ENCODE assay signal across 1 cellular context in genomic region chr3:128878011-128878457, GRCh38.
TF ChIP-seq lines count a peak whose summit lies in the region.

No MANE protein-coding gene starts in this region.

TF ChIP-seq in K562, 482 proteins besides CTCF, POLR2A, EP300 and RAD21 (continued from another document and continues in another):
- TF ChIP-seq RERE (CRISPR knock-in tag; IDR thresholded peaks at IDR 0.05; ENCODE audit: borderline replicate concordance) (no peak), NCOA4 (IDR thresholded peaks at IDR 0.05; ENCODE audit: partially characterized antibody) (no peak), E2F3 (CRISPR knock-in tag; IDR thresholded peaks at IDR 0.05) (peak; percentile 43; the same call in 1 of the 2 replicates), FOXK1 (CRISPR knock-in tag; IDR thresholded peaks at IDR 0.05; ENCODE audit: borderline replicate concordance) (no peak), XRCC3 (IDR thresholded peaks at IDR 0.05) (no peak), BCL6 (CRISPR knock-in tag; IDR thresholded peaks at IDR 0.05) (peak; percentile 33; the same call in 1 of the 2 replicates), ZNF436 (CRISPR knock-in tag; IDR thresholded peaks at IDR 0.05) (no peak), ZNF592 (IDR thresholded peaks at IDR 0.05) (peak; percentile 96), ZNF639 (CRISPR knock-in tag; conservative IDR thresholded peaks at IDR 0.05 in 1 of 2, IDR thresholded peaks at IDR 0.05 in 1 of 2) (0 out of 4 replicates have a peak, but pooled peaks of 1 of the 2 experiments have one; percentile 23), CREB1 (IDR thresholded peaks at IDR 0.05) (no peak), CREB1 (CRISPR knock-in tag; IDR thresholded peaks at IDR 0.05) (no peak), ZNF668 (CRISPR knock-in tag; IDR thresholded peaks at IDR 0.05) (peak; percentile 67; the same call in 1 of the 2 replicates), NR2F6 (CRISPR knock-in tag; IDR thresholded peaks at IDR 0.05) (0 out of 2 replicates have a peak, but pooled peaks have one; percentile 43), DMBX1 (CRISPR knock-in tag; IDR thresholded peaks at IDR 0.05; ENCODE audit: borderline replicate concordance) (peak; percentile 93), TCF3 (CRISPR knock-in tag; IDR thresholded peaks at IDR 0.05) (no peak), ZNF165 (CRISPR knock-in tag; IDR thresholded peaks at IDR 0.05; ENCODE audit: borderline replicate concordance) (0 out of 2 replicates have a peak, but pooled peaks have one; percentile 44), TEAD1 (CRISPR knock-in tag; IDR thresholded peaks at IDR 0.05) (peak in 1 of 2 experiments; percentile 71; a peak in 1 of 4 replicates), HINFP (tag; conservative IDR thresholded peaks at IDR 0.05; ENCODE audit: low read depth) (peak; percentile 53; the same call in 1 of the 2 replicates), PYGO2 (tag; IDR thresholded peaks at IDR 0.05) (peak; percentile 82), ARID3B (CRISPR knock-in tag; IDR thresholded peaks at IDR 0.05; ENCODE audit: borderline replicate concordance) (peak; percentile 19; the same call in 1 of the 2 replicates), KHSRP (IDR thresholded peaks at IDR 0.05) (no peak), ZNF354B (CRISPR knock-in tag; IDR thresholded peaks at IDR 0.05) (no peak), HIVEP1 (CRISPR knock-in tag; IDR thresholded peaks at IDR 0.05) (0 out of 2 replicates have a peak, but pooled peaks have one; percentile 66), GABPA (tag; conservative IDR thresholded peaks at IDR 0.05; ENCODE audit: low read depth) (0 out of 2 replicates have a peak, but pooled peaks have one; percentile 6), ELF4 (CRISPR knock-in tag; IDR thresholded peaks at IDR 0.05) (no peak), ZNF707 (CRISPR knock-in tag; conservative IDR thresholded peaks at IDR 0.05) (0 out of 2 replicates have a peak, but pooled peaks have one; percentile 20), ZNF644 (tag; IDR thresholded peaks at IDR 0.05; ENCODE audit: low read depth) (peak; percentile 61; the same call in 1 of the 2 replicates), GTF2A2 (tag; IDR thresholded peaks at IDR 0.05) (0 out of 2 replicates have a peak, but pooled peaks have one; percentile 64), ID3 (CRISPR knock-in tag; IDR thresholded peaks at IDR 0.05) (no peak), ID3 (tag; IDR thresholded peaks at IDR 0.05) (peak; percentile 84), STAG1 (CRISPR knock-in tag; IDR thresholded peaks at IDR 0.05; ENCODE audit: borderline replicate concordance) (no peak), PBX2 (CRISPR knock-in tag; IDR thresholded peaks at IDR 0.05; ENCODE audit: low read depth) (no peak), PBX2 (tag; conservative IDR thresholded peaks at IDR 0.05; ENCODE audit: low read depth) (peak; percentile 18; the same call in 1 of the 2 replicates), ZBTB17 (CRISPR knock-in tag; IDR thresholded peaks at IDR 0.05) (0 out of 2 replicates have a peak, but pooled peaks have one; percentile 22), ZNF311 (CRISPR knock-in tag; IDR thresholded peaks at IDR 0.05) (peak; percentile 59; the same call in 1 of the 2 replicates), MEF2D (tag; conservative IDR thresholded peaks at IDR 0.05; ENCODE audit: low read depth) (peak; percentile 69), KLF6 (CRISPR knock-in tag; IDR thresholded peaks at IDR 0.05; ENCODE audit: borderline replicate concordance) (peak; percentile 82; the same call in 1 of the 2 replicates), DDX20 (tag; IDR thresholded peaks at IDR 0.05; ENCODE audit: low read depth) (peak; percentile 80), ZBTB9 (CRISPR knock-in tag; IDR thresholded peaks at IDR 0.05) (peak; percentile 84), CREB3 (tag; conservative IDR thresholded peaks at IDR 0.05; ENCODE audit: low read depth) (peak; percentile 89), SP1 (CRISPR knock-in tag; IDR thresholded peaks at IDR 0.05) (no peak), MTF1 (CRISPR knock-in tag; IDR thresholded peaks at IDR 0.05; ENCODE audit: borderline replicate concordance) (peak; percentile 45; the same call in 1 of the 2 replicates)
